In the genomic region with DNA sequence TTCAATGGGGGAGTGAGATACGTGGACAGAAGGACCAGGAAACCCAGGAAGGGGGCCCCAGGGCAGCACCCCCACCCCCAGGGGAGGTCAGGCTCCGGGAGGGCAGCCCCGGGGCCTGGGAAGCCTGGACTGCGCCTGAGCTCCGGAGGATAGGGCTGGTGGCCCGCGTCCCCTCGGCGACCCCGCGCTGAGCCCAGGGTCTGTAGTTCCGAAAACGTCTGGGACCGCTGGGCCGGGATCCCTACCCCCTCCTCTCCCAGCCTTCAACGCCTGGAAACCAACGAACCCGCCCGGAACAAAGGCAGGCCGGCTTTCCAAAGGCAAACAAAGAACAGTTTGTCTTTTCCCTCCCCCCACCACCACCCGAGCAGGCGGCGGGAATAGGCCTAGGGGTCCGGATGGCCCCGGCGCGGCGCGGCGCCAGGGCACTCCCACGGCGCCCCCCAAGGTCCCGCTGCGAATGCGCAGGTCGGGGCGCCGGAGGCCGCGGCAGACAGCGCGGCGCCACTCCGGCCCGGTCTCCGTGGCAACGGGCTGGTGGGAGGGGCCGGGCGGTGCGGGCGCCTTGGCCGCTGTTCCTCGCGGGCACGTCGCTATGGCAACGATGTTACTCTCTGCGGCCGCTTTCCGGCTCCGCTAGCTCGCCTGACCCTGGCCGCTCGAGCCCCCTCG, we compare ENCODE assay signal across 7 cellular contexts. TPM values are rescaled to one million over a fixed set of nuclear protein-coding genes. Genes with fewer than 3 reads are reported as not detected.
DNase-seq lines count a peak whose midpoint lies in the region; ATAC-seq and TF ChIP-seq lines count a peak whose summit lies in the region.

No MANE protein-coding gene starts in this region.

- POLR2A ChIA-PET in IMR-90 (lab: Charles Lee; ENCODE audit: unreplicated experiment): no interaction called here

- H3K4me2 ChIP-seq in IMR-90 (ENCODE audit: low read depth, low read length) (peak overlapping the region; percentile 67), OCI-LY3 (ENCODE audit: low read length) (peak overlapping the region; percentile 83)

- H3K36me3 ChIP-seq in IMR-90 (ENCODE audit: control insufficient read depth, insufficient read depth, low read length) (no peaks in the 10 kb centered on the region), OCI-LY3 (replicated peaks; ENCODE audit: low read depth, low read length) (no peaks in the 10 kb centered on the region)

- H2AK5ac ChIP-seq in IMR-90 (ENCODE audit: low read depth, low read length): peak overlapping the region; percentile 11; the same call in 1 of the 2 replicates

- in situ Hi-C loops in IMR-90 (cut with MboI; ENCODE audit: low sequenced_read_pairs): loop anchor here (10.0 kb wide), 1 partner anchor 323 kb away; no protein-coding TSS in a partner anchor

- H3K79me2 ChIP-seq in OCI-LY3 (ENCODE audit: low read length): no peaks in the 10 kb centered on the region

- peak overlapping the region; percentile 0; the same call in 1 of the 2 replicates for H3K18ac ChIP-seq in IMR-90 (ENCODE audit: low read depth, low read length)

- no peak overlapping the region; the same call in 1 of the 2 replicates for H3K23ac ChIP-seq in IMR-90 (ENCODE audit: low read depth, low read length)

- H2BK120ac ChIP-seq in IMR-90 (ENCODE audit: low read depth, low read length): peak overlapping the region; percentile 78

- no peaks in the 10 kb centered on the region for H3K9me1 ChIP-seq in IMR-90 (ENCODE audit: insufficient read depth, low read length)

- H2AFZ ChIP-seq in IMR-90 (replicated peaks; ENCODE audit: low read length, poor library complexity): peak overlapping the region; percentile 96
- H2AFZ ChIP-seq in OCI-LY3 (ENCODE audit: low read depth, low read length): 0 out of 2 replicates have a peak overlapping the region, but pooled peaks have one; percentile 22

- no peaks in the 10 kb centered on the region for H3K27me3 ChIP-seq in IMR-90 (ENCODE audit: control insufficient read depth, insufficient read depth, low read length)
- no peaks in the 10 kb centered on the region for H3K27me3 ChIP-seq in OCI-LY3 (ENCODE audit: low read depth, low read length)

- H2BK15ac ChIP-seq in IMR-90 (ENCODE audit: low read depth, low read length): peak overlapping the region; percentile 28; the same call in 1 of the 3 replicates

- peak overlapping the region; percentile 87 for H2AK9ac ChIP-seq in IMR-90 (replicated peaks; ENCODE audit: low read depth, low read length, poor library complexity)

- H3K79me1 ChIP-seq in IMR-90 (ENCODE audit: low read depth in 1 of 2, low read length in 2 of 2): no peaks in the 10 kb centered on the region

- H3K56ac ChIP-seq in IMR-90 (ENCODE audit: extremely low read depth, insufficient read depth, low read length): peak overlapping the region; percentile 68

- peak overlapping the region; percentile 77 for H3K14ac ChIP-seq in IMR-90 (replicated peaks; ENCODE audit: low read depth, low read length)

- dilution Hi-C loops in IMR-90 (cut with HindIII; ENCODE audit: low sequenced_read_pairs, unreplicated experiment): no loop called here

- ATAC-seq in GM18867 (IDR thresholded peaks at IDR 0.05; ENCODE audit: unreplicated experiment) (peak; percentile 78), IMR-90 (ENCODE audit: low read depth) (peak; percentile 95)

- peak overlapping the region; percentile 17 for H2BK5ac ChIP-seq in IMR-90 (ENCODE audit: low read depth, low read length, poor library complexity, severe bottlenecking)

- 0 out of 2 replicates have a peak overlapping the region, but pooled peaks have one; percentile 82 for H2BK20ac ChIP-seq in IMR-90 (ENCODE audit: low read depth, low read length)

- H4K20me1 ChIP-seq in IMR-90 (ENCODE audit: insufficient read depth, low read length) (no peaks in the 10 kb centered on the region), OCI-LY3 (ENCODE audit: insufficient read depth, low read length) (no peaks in the 10 kb centered on the region)

- H4K91ac ChIP-seq in IMR-90 (ENCODE audit: insufficient read depth, low read depth, low read length): peak overlapping the region; percentile 82

- H4K8ac ChIP-seq in IMR-90 (ENCODE audit: low read depth in 2 of 2, low read length in 2 of 2): peak overlapping the region; percentile 86 to 94

- H3K27ac ChIP-seq in IMR-90 (ENCODE audit: insufficient read depth, low read length) (peak overlapping the region; percentile 83), OCI-LY3 (ENCODE audit: low read length) (no peak overlapping the region)

- CTCF ChIA-PET in IMR-90 (lab: Yijun Ruan, JAX): no interaction called here

- peak overlapping the region; percentile 28 for H3K4me3 ChIP-seq in IMR-90 (ENCODE audit: insufficient read depth, low read depth, low read length)
- peak overlapping the region; percentile 79 for H3K4me3 ChIP-seq in OCI-LY3 (ENCODE audit: low read length)

- DNase-seq in IMR-90 (peak; percentile 75), erythroblast (lab: John Stamatoyannopoulos, UW) (peak; percentile 63 to 70), mucosa of gallbladder (ENCODE audit: low spot score) (peak; percentile 92)
- DNase-seq in activated T-cell treated with anti-CD3 and anti-CD28 coated beads, Interleukin-2, amount 50 U/mL, for 1 hour: peak; percentile 74
- peak; percentile 71 for DNase-seq in stimulated activated CD8-positive, alpha-beta memory T cell treated with anti-CD3 and anti-CD28 coated beads, Interleukin-4, amount 100 ng/mL, for 24 hours (ENCODE audit: low read depth)

- H3K9ac ChIP-seq in IMR-90 (ENCODE audit: low read depth, low read length) (peak overlapping the region; percentile 58), OCI-LY3 (ENCODE audit: low read length) (peak overlapping the region; percentile 58)

- intact Hi-C loops in IMR-90 (cut with micrococcal nuclease): loop anchor here (5.0 kb wide), 1 partner anchor 119 kb away; no protein-coding TSS in a partner anchor

- TF ChIP-seq CTCF in IMR-90 (conservative IDR thresholded peaks at IDR 0.05; ENCODE audit: low read depth, low read length) (peak; percentile 16; the same call in 1 of the 2 replicates), OCI-LY3 (IDR thresholded peaks at IDR 0.05; ENCODE audit: low read depth, low read length) (peak; percentile 35)

- 1% methylated on average over 21 of the region's 65 CpGs; no CpG with 5 or more reads in 1 of the 2 experiments for WGBS in IMR-90 (ENCODE audit: extremely low coverage in 2 of 2, insufficient read length in 1 of 2), 2 experiments

- BruUV-seq in IMR-90 (replicated peaks; lab: Mats Ljungman, UMichigan): no TSS peak

- H3K4me1 ChIP-seq in IMR-90 (ENCODE audit: control insufficient read depth, insufficient read depth, low read length) (peaks cover 9% of the 10 kb centered on the region), OCI-LY3 (ENCODE audit: low read length) (peaks cover 5% of the 10 kb centered on the region; the same call in 1 of the 2 replicates)

- H3K9me3 ChIP-seq in IMR-90 (ENCODE audit: control insufficient read depth, insufficient read depth, low read length) (no peaks in the 10 kb centered on the region), OCI-LY3 (ENCODE audit: insufficient read depth, low read length) (no peaks in the 10 kb centered on the region)

- no peak for TF ChIP-seq RAD21 in IMR-90 (IDR thresholded peaks at IDR 0.05; ENCODE audit: low read length)

- H3K4ac ChIP-seq in IMR-90 (ENCODE audit: low read depth, low read length): peak overlapping the region; percentile 81

- TF ChIP-seq POLR2A in IMR-90 (IDR thresholded peaks at IDR 0.05; ENCODE audit: low read depth, low read length): peak; percentile 67; the same call in 1 of the 2 replicates
- peak; percentile 25 for TF ChIP-seq POLR2A in erythroblast (IDR thresholded peaks at IDR 0.05; ENCODE audit: low read length)

- H4K5ac ChIP-seq in IMR-90 (ENCODE audit: low read depth, low read length): peak overlapping the region; percentile 52; the same call in 1 of the 2 replicates

TF ChIP-seq in IMR-90, 13 proteins besides CTCF, POLR2A, EP300 and RAD21:
- TF ChIP-seq SMC3 (IDR thresholded peaks at IDR 0.05; ENCODE audit: low read depth, low read length) (no peak), MAZ (IDR thresholded peaks at IDR 0.05; ENCODE audit: borderline replicate concordance, low read depth, low read length) (peak; percentile 76; the same call in 1 of the 2 replicates), MXI1 (IDR thresholded peaks at IDR 0.05; ENCODE audit: borderline replicate concordance, low read depth, low read length) (peak; percentile 81), CHD1 (IDR thresholded peaks at IDR 0.05; ENCODE audit: low read depth, low read length) (no peak), FOS (IDR thresholded peaks at IDR 0.05; ENCODE audit: low read depth, low read length) (no peak), MAFK (IDR thresholded peaks at IDR 0.05; ENCODE audit: low read depth, low read length) (no peak)

RNA-seq across cellular contexts. Expression of gene IGLL1, which starts 58.5 kb away (rescaled TPM):
- not detected in 2 replicates for total RNA-seq in IMR-90 (2012; rRNA removed)
- polyA plus RNA-seq in IMR-90 (2012; rRNA removed): not detected in 2 replicates
- polyA plus RNA-seq in IMR-90 (2012; cell fraction: cytosol; rRNA removed): not detected in 2 replicates
- not detected in 2 replicates for polyA plus RNA-seq in IMR-90 (2012; cell fraction: nucleus; rRNA removed; ENCODE audit: low replicate concordance)
- total RNA-seq in mucosa of gallbladder: not detected
